In the genomic region with DNA sequence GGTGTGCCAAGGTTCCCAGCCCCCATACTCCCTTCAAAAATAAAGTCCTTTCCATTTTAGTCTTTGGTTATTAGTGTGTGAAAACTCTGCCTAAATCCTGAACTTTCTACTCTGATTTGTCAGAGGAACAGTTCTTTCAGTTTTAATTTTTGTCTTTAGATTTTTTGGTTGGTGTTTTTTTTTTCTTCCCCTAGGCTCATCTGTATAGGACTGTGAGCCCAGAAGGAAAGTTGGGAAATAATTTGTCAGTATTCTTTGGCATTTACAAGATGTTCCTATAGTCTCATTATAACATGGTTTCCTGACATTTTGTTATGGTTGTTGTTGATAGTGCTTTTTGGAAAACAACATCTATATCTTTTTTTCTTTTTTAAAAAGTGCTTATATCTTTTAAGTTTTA, we compare ENCODE assay signal across 13 cellular contexts. TPM values are rescaled to one million over a fixed set of nuclear protein-coding genes. Genes with fewer than 3 reads are reported as not detected.
DNase-seq lines count a peak whose midpoint lies in the region; ATAC-seq, FAIRE-seq and TF ChIP-seq lines count a peak whose summit lies in the region.
"Had no signal": no experiment of that assay in that cellular context is flagged by ENCODE, and none has a peak within 500 bp of the region (broad histone marks: within the 10 kb centered on the region; RNA-seq: fewer than 3 reads in every experiment).

No MANE protein-coding gene starts in this region.

- H3K9me3 ChIP-seq in adipocyte (ENCODE audit: control insufficient read depth, low read length) (no peaks in the 10 kb centered on the region), skeletal muscle tissue (ENCODE audit: control insufficient read depth in 3 of 3, low read length in 3 of 3) (no peaks in the 10 kb centered on the region)

- peak overlapping the region; percentile 26 for H3K27ac ChIP-seq in skeletal muscle tissue (ENCODE audit: low read depth, low read length)

- H3K4me3 ChIP-seq in adipocyte (ENCODE audit: low read length) = peak overlapping the region; percentile 59
- no peak overlapping the region for H3K4me3 ChIP-seq in fibroblast of the aortic adventitia (ENCODE audit: low read depth, low read length)
- H3K4me3 ChIP-seq in skeletal muscle tissue (ENCODE audit: low read length in 3 of 3) = no peak overlapping the region

- no peak for ATAC-seq in omental fat pad (ENCODE audit: low FRiP score)
- ATAC-seq: WTC11 had no signal

- POLR2A ChIA-PET in HEK293T (lab: Yijun Ruan, JAX) = interaction anchor here (0.5 kb wide), 1 partner anchor 173 kb away, joined by 3 read pairs; no protein-coding TSS in a partner anchor

- H3K27me3 ChIP-seq in adipocyte (replicated peaks; ENCODE audit: control insufficient read depth, insufficient read depth, low read length) (no peaks in the 10 kb centered on the region), skeletal muscle tissue (ENCODE audit: control insufficient read depth in 3 of 3, insufficient read depth in 3 of 3, low read length in 3 of 3) (no peaks in the 10 kb centered on the region)

- CTCF ChIA-PET in HEK293T (lab: Yijun Ruan, JAX) = no interaction called here

- H3K9ac ChIP-seq in adipocyte (ENCODE audit: low read length) (peak overlapping the region; percentile 32), skeletal muscle tissue (ENCODE audit: low read depth in 1 of 3, low read length in 3 of 3) (no peak overlapping the region)

- peaks cover 25% of the 10 kb centered on the region for H3K36me3 ChIP-seq in adipocyte (ENCODE audit: control insufficient read depth, insufficient read depth, low read length, severe bottlenecking)
- no peaks in the 10 kb centered on the region for H3K36me3 ChIP-seq in skeletal muscle tissue (ENCODE audit: control insufficient read depth in 3 of 3, insufficient read depth in 3 of 3, low read length in 3 of 3)

- no peak for DNase-seq in GM18507 (ENCODE audit: extremely low spot score, insufficient read length, low read depth)
- peak; percentile 67 for DNase-seq in adipocyte (ENCODE audit: low read depth)
- DNase-seq in fibroblast of the aortic adventitia (ENCODE audit: low read depth) = peak; percentile 51
- no peak for DNase-seq in omental fat pad (ENCODE audit: low spot score)
- no peak for DNase-seq in activated CD4-positive, alpha-beta T cell treated with anti-CD3 and anti-CD28 coated beads for 48 hours
- no peak for DNase-seq in activated CD4-positive, CD25-positive, alpha-beta regulatory T cell treated with anti-CD3 and anti-CD28 coated beads, Interleukin-2, amount 50 U/mL, for 72 hours
- DNase-seq in HEK293T (ENCODE audit: extremely low spot score) = no peak
- DNase-seq: mesendoderm, NCI-H187 treated with DMSO at 0.1 percent for 48 hours, SIG-M5 had no signal

- peaks cover 86% of the 10 kb centered on the region for H3K4me1 ChIP-seq in adipocyte (ENCODE audit: control insufficient read depth, insufficient read depth, low read length)
- peaks cover 9 to 31% (median 25%) of the 10 kb centered on the region in 3 donors for H3K4me1 ChIP-seq in skeletal muscle tissue (ENCODE audit: control insufficient read depth in 3 of 3, insufficient read depth in 3 of 3, low read length in 3 of 3)

- TF ChIP-seq CTCF in fibroblast of the aortic adventitia (IDR thresholded peaks at IDR 0.05; ENCODE audit: insufficient read depth, low read length) (no peak), omental fat pad (IDR thresholded peaks at IDR 0.05) (no peak)

- FAIRE-seq in GM18507 (lab: Jason Lieb, UNC) = peak; percentile 51
- FAIRE-seq: endometrium had no signal

TF ChIP-seq in HEK293T, 16 proteins besides CTCF, POLR2A, EP300 and RAD21:
- TF ChIP-seq, protein P1, sequence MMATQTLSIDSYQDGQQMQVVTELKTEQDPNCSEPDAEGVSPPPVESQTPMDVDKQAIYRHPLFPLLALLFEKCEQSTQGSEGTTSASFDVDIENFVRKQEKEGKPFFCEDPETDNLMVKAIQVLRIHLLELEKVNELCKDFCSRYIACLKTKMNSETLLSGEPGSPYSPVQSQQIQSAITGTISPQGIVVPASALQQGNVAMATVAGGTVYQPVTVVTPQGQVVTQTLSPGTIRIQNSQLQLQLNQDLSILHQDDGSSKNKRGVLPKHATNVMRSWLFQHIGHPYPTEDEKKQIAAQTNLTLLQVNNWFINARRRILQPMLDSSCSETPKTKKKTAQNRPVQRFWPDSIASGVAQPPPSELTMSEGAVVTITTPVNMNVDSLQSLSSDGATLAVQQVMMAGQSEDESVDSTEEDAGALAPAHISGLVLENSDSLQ (IDR thresholded peaks at IDR 0.05) = no peak
- no peak for TF ChIP-seq ELF4 (IDR thresholded peaks at IDR 0.05)
- TF ChIP-seq FOXK2 (IDR thresholded peaks at IDR 0.05) = no peak
- TF ChIP-seq L3MBTL2 (conservative IDR thresholded peaks at IDR 0.05) = no peak
- no peak for TF ChIP-seq CTBP1 (IDR thresholded peaks at IDR 0.05; ENCODE audit: borderline replicate concordance)
- TF ChIP-seq HDGF (IDR thresholded peaks at IDR 0.05; ENCODE audit: borderline replicate concordance) = no peak
- TF ChIP-seq SP1 (IDR thresholded peaks at IDR 0.05) = no peak
- TF ChIP-seq ZNF384 (IDR thresholded peaks at IDR 0.05) = no peak
- no peak for TF ChIP-seq TARDBP (IDR thresholded peaks at IDR 0.05)
- no peak for TF ChIP-seq NFRKB (IDR thresholded peaks at IDR 0.05)
- TF ChIP-seq LEF1 (IDR thresholded peaks at IDR 0.05; ENCODE audit: borderline replicate concordance) = no peak
- TF ChIP-seq FOXA1 (IDR thresholded peaks at IDR 0.05) = no peak
- no peak for TF ChIP-seq SUZ12 (IDR thresholded peaks at IDR 0.05)
- TF ChIP-seq FOXM1 (IDR thresholded peaks at IDR 0.05; ENCODE audit: borderline replicate concordance) = no peak
- no peak for TF ChIP-seq BHLHE40 (IDR thresholded peaks at IDR 0.05; ENCODE audit: borderline replicate concordance)

RNA-seq across cellular contexts. Expression of a gene that starts 38.0 kb away (rescaled TPM):
- 564 and 789 TPM in 2 replicates for total RNA-seq in fibroblast of the aortic adventitia (ENCODE audit: low replicate concordance)
- total RNA-seq in skeletal muscle tissue = 289 TPM
- 100 to 1,000 TPM; 377 to 829 (median 461) TPM for total RNA-seq in omental fat pad

Comparison
In these comparisons a context has a peak if more than half of its experiments do, and no peak if none do; other contexts are left out.
1. DNase-seq: peak in adipocyte (single experiment) and fibroblast of the aortic adventitia (single experiment); none in GM18507 (single experiment), omental fat pad (single experiment), activated CD4-positive, alpha-beta T cell treated with anti-CD3 and anti-CD28 coated beads for 48 hours (single experiment), activated CD4-positive, CD25-positive, alpha-beta regulatory T cell treated with anti-CD3 and anti-CD28 coated beads, Interleukin-2, amount 50 U/mL, for 72 hours (single experiment) and HEK293T (single experiment).